ENCODE assay signal across 36 cellular contexts in genomic region chr14:25677111-25677510, GRCh38.
DNase-seq lines count a peak whose midpoint lies in the region; ATAC-seq, FAIRE-seq and TF ChIP-seq lines count a peak whose summit lies in the region.
"Had no signal": no experiment of that assay in that cellular context is flagged by ENCODE, and none has a peak within 500 bp of the region (broad histone marks: within the 10 kb centered on the region; RNA-seq: fewer than 3 reads in every experiment).

No MANE protein-coding gene starts in this region.

- no peak for FAIRE-seq in HepG2 (lab: Jason Lieb, UNC)
- FAIRE-seq: A204.1, A549, D721Med, G401.6 had no signal

- DNase-seq in HepG2 (ENCODE audit: low spot score), result no peak
- DNase-seq in right lobe of liver, result no peak
- peak; percentile 92 for DNase-seq in A673 (ENCODE audit: low spot score)
- DNase-seq in substantia nigra (lab: John Stamatoyannopoulos, UW), result no peak
- no peak for DNase-seq in naive thymus-derived CD8-positive, alpha-beta T cell
- DNase-seq: 8988T; ACHN; AML-193; BE2C; C1 segment of cervical spinal cord; Caco-2; Calu3; CD4-positive, alpha-beta memory T cell; CD4-positive, alpha-beta T cell; CD4-positive, CD25-positive, alpha-beta regulatory T cell; CD8-positive, alpha-beta memory T cell; CD8-positive, alpha-beta T cell; COR-L47; DMS 273 treated with DMSO at 0.1 percent for 48 hours; DMS153; DMS53; DMS79; DMS79 treated with DMSO at 0.1 percent for 48 hours; DND-41; EL had no signal

- H3K4me2 ChIP-seq in HepG2 (ENCODE audit: low read depth, low read length) (no peak overlapping the region), BLaER1 (peak overlapping the region; percentile 59)
- H3K4me2 ChIP-seq in BLaER1 treated with 17β-estradiol and CSF1 and Interleukin-3, amounts not matched to agents 10 nM and 100 nM, result peak overlapping the region in 9 of 11 experiments; percentile 8 to 51 (median 35); a peak in 13 of 22 replicates
- H3K4me2 ChIP-seq: A549 had no signal

- no peak overlapping the region for H2AFZ ChIP-seq in HepG2 (ENCODE audit: low read length)

- TF ChIP-seq EP300 in HepG2 (IDR thresholded peaks at IDR 0.05; ENCODE audit: low read depth in 2 of 2, low read length in 2 of 2) (no peak), HepG2 (CRISPR knock-in tag; IDR thresholded peaks at IDR 0.05; ENCODE audit: borderline replicate concordance) (no peak)

- H3K79me2 ChIP-seq in HepG2 (ENCODE audit: insufficient read depth, low read length), result no peaks in the 10 kb centered on the region

- H3K4me3 ChIP-seq in HepG2 (replicated peaks in 1 of 3; ENCODE audit: insufficient read depth in 1 of 3, low read depth in 2 of 3, low read length in 3 of 3) (no peak overlapping the region), right lobe of liver (no peak overlapping the region), A673 (ENCODE audit: low read depth, low read length, poor library complexity, severe bottlenecking) (no peak overlapping the region), BLaER1 (no peak overlapping the region)
- H3K4me3 ChIP-seq in BLaER1 treated with 17β-estradiol and CSF1 and Interleukin-3, amounts not matched to agents 10 nM and 100 nM, result no peak overlapping the region
- H3K4me3 ChIP-seq: A549 had no signal

- H3K36me3 Mint-ChIP-seq in naive thymus-derived CD8-positive, alpha-beta T cell, result peaks cover 0 to 11% (median 0%) of the 10 kb centered on the region in 3 donors
- H3K36me3 Mint-ChIP-seq: CD14-positive monocyte; CD4-positive, alpha-beta memory T cell; CD4-positive, CD25-positive, alpha-beta regulatory T cell; CD8-positive, alpha-beta memory T cell; CD8-positive, alpha-beta T cell had no signal

- no peaks in the 10 kb centered on the region for H3K4me1 Mint-ChIP-seq in naive thymus-derived CD8-positive, alpha-beta T cell
- H3K4me1 Mint-ChIP-seq: B cell; CD14-positive monocyte; CD4-positive, alpha-beta memory T cell; CD4-positive, CD25-positive, alpha-beta regulatory T cell; CD8-positive, alpha-beta memory T cell had no signal

- CTCF ChIA-PET in HepG2 (lab: Yijun Ruan, JAX; ENCODE audit: low intra/inter-chr PET ratio, low total read pairs) (no interaction called here), A673 (lab: Charles Lee) (no interaction called here)

- H3K36me3 ChIP-seq in HepG2 (replicated peaks in 1 of 2; ENCODE audit: control insufficient read depth in 1 of 2, insufficient read depth in 2 of 2, low read length in 2 of 2) (no peaks in the 10 kb centered on the region), right lobe of liver (no peaks in the 10 kb centered on the region), A673 (ENCODE audit: insufficient read depth, low read length, poor library complexity, severe bottlenecking) (no peaks in the 10 kb centered on the region), BLaER1 (no peaks in the 10 kb centered on the region)
- no peaks in the 10 kb centered on the region for H3K36me3 ChIP-seq in BLaER1 treated with 17β-estradiol and CSF1 and Interleukin-3, amounts not matched to agents 10 nM and 100 nM
- H3K36me3 ChIP-seq: BE2C had no signal

- no peak for TF ChIP-seq RAD21 in HepG2 (CRISPR knock-in tag; IDR thresholded peaks at IDR 0.05)

- intact Hi-C loops in HepG2 (cut with micrococcal nuclease; ENCODE audit: unreplicated experiment), result no loop called here
- intact Hi-C loops in right lobe of liver (cut with DNase I), result no loop called here
- intact Hi-C loops in A673 (cut with micrococcal nuclease; ENCODE audit: unreplicated experiment), result no loop called here

- in situ Hi-C loops in HepG2 (cut with HindIII; ENCODE audit: extremely low pct_ligation_motif_present, low pct_unique_long_range_greater_than_20kb), result no loop called here

- no peak for ATAC-seq in HepG2
- no peak for ATAC-seq in right lobe of liver
- ATAC-seq in GM19467 (IDR thresholded peaks at IDR 0.05; ENCODE audit: unreplicated experiment), result no peak
- no peak for ATAC-seq in naive thymus-derived CD8-positive, alpha-beta T cell
- ATAC-seq: A549; CD8-positive, alpha-beta T cell had no signal

- no peak for TF ChIP-seq POLR2A in HepG2 (IDR thresholded peaks at IDR 0.05; ENCODE audit: insufficient read depth in 1 of 2, low read depth in 2 of 2, low read length in 2 of 2)
- no peak for TF ChIP-seq POLR2A in right lobe of liver (IDR thresholded peaks at IDR 0.05)

- peaks cover 0 to 19% (median 8%) of the 10 kb centered on the region in 9 donors for H3K9me3 Mint-ChIP-seq in naive thymus-derived CD8-positive, alpha-beta T cell

- no peaks in the 10 kb centered on the region for H3K27me3 Mint-ChIP-seq in naive thymus-derived CD8-positive, alpha-beta T cell
- H3K27me3 Mint-ChIP-seq: B cell; CD4-positive, alpha-beta memory T cell; CD4-positive, alpha-beta T cell; CD4-positive, CD25-positive, alpha-beta regulatory T cell; CD8-positive, alpha-beta memory T cell had no signal

- H3K4me3 Mint-ChIP-seq in naive thymus-derived CD8-positive, alpha-beta T cell, result no peak overlapping the region
- H3K4me3 Mint-ChIP-seq: B cell; CD14-positive monocyte; CD4-positive, alpha-beta memory T cell; CD4-positive, alpha-beta T cell; CD4-positive, CD25-positive, alpha-beta regulatory T cell; CD8-positive, alpha-beta memory T cell; CD8-positive, alpha-beta T cell had no signal

- TF ChIP-seq CTCF in HepG2 (CRISPR knock-in tag; IDR thresholded peaks at IDR 0.05) (no peak), right lobe of liver (IDR thresholded peaks at IDR 0.05) (no peak), A673 (conservative IDR thresholded peaks at IDR 0.05; ENCODE audit: low read depth, low read length) (no peak)

- BruUV-seq in HepG2 (replicated peaks; lab: Mats Ljungman, UMichigan) (no TSS peak), A673 (replicated peaks; lab: Mats Ljungman, UMichigan) (no TSS peak)

- H3K27ac ChIP-seq in HepG2 (ENCODE audit: extremely low read length, insufficient read depth, low read length) (no peak overlapping the region), right lobe of liver (no peak overlapping the region), A673 (ENCODE audit: low read depth, low read length, poor library complexity, severe bottlenecking) (peak overlapping the region; percentile 74), BLaER1 (no peak overlapping the region), substantia nigra (ENCODE audit: low read depth, low read length, poor library complexity, severe bottlenecking) (no peak overlapping the region)
- no peak overlapping the region for H3K27ac ChIP-seq in BLaER1 treated with 17β-estradiol and CSF1 and Interleukin-3, amounts not matched to agents 10 nM and 100 nM
- H3K27ac ChIP-seq: 22Rv1, A549, C4-2B had no signal

- H3K27ac Mint-ChIP-seq in naive thymus-derived CD8-positive, alpha-beta T cell, result no peak overlapping the region
- H3K27ac Mint-ChIP-seq: B cell; CD14-positive monocyte; CD4-positive, alpha-beta memory T cell; CD4-positive, alpha-beta T cell; CD4-positive, CD25-positive, alpha-beta regulatory T cell; CD8-positive, alpha-beta memory T cell; CD8-positive, alpha-beta T cell had no signal

- POLR2A ChIA-PET in HepG2 (lab: Yijun Ruan, JAX), result no interaction called here
- POLR2A ChIA-PET in A673 (lab: Charles Lee; ENCODE audit: low non-redundant PET), result no interaction called here
- POLR2A ChIA-PET in naive thymus-derived CD8-positive, alpha-beta T cell (lab: Charles Lee), result no interaction called here

- no peaks in the 10 kb centered on the region for H3K27me3 ChIP-seq in HepG2 (ENCODE audit: control insufficient read depth in 1 of 2, insufficient read depth in 2 of 2, low read length in 2 of 2)
- H3K27me3 ChIP-seq in right lobe of liver, result no peaks in the 10 kb centered on the region
- no peaks in the 10 kb centered on the region for H3K27me3 ChIP-seq in A673 (replicated peaks; ENCODE audit: insufficient read depth, low read depth, low read length, poor library complexity)
- H3K27me3 ChIP-seq in BLaER1, result no peaks in the 10 kb centered on the region
- H3K27me3 ChIP-seq in BLaER1 treated with 17β-estradiol and CSF1 and Interleukin-3, amounts not matched to agents 10 nM and 100 nM, result no peaks in the 10 kb centered on the region
- H3K27me3 ChIP-seq: BE2C had no signal

- H3K9ac ChIP-seq in HepG2 (ENCODE audit: insufficient read depth, low read depth, low read length) (no peak overlapping the region), BLaER1 (no peak overlapping the region)
- no peak overlapping the region for H3K9ac ChIP-seq in BLaER1 treated with 17β-estradiol and CSF1 and Interleukin-3, amounts not matched to agents 10 nM and 100 nM

- WGBS in HepG2 (ENCODE audit: low lambda C conversion rate), result 44% methylated on average over 3 of the region's 3 CpGs
- WGBS in right lobe of liver (ENCODE audit: insufficient coverage, low coverage, low lambda C conversion rate, missing lambda C conversion rate), result 64% methylated on average over 3 of the region's 3 CpGs

- no peaks in the 10 kb centered on the region for H3K4me1 ChIP-seq in HepG2 (ENCODE audit: insufficient read depth, low read length)
- no peaks in the 10 kb centered on the region for H3K4me1 ChIP-seq in right lobe of liver
- peaks cover 20% of the 10 kb centered on the region for H3K4me1 ChIP-seq in A673 (ENCODE audit: insufficient read depth, low read length, poor library complexity, severe bottlenecking)
- peaks cover 16% of the 10 kb centered on the region for H3K4me1 ChIP-seq in BLaER1
- H3K4me1 ChIP-seq in BLaER1 treated with 17β-estradiol and CSF1 and Interleukin-3, amounts not matched to agents 10 nM and 100 nM, result peaks cover 0 to 16% (median 5%) of the 10 kb centered on the region in 10 experiments; a peak in 7 of 20 replicates
- H3K4me1 ChIP-seq: A549, BE2C, Caco-2 had no signal

- H4K20me1 ChIP-seq in HepG2 (ENCODE audit: insufficient read depth, low read length) (no peaks in the 10 kb centered on the region), BLaER1 (no peaks in the 10 kb centered on the region)
- no peaks in the 10 kb centered on the region for H4K20me1 ChIP-seq in BLaER1 treated with 17β-estradiol and CSF1 and Interleukin-3, amounts not matched to agents 10 nM and 100 nM

- peaks cover 95% of the 10 kb centered on the region for H3K9me3 ChIP-seq in HepG2 (ENCODE audit: low read length)
- H3K9me3 ChIP-seq in right lobe of liver, result no peaks in the 10 kb centered on the region
- H3K9me3 ChIP-seq in A673 (ENCODE audit: low read depth, low read length, poor library complexity, severe bottlenecking), result no peaks in the 10 kb centered on the region
- H3K9me3 ChIP-seq in BLaER1, result peaks cover 18% of the 10 kb centered on the region
- peaks cover 11 to 20% (median 17%) of the 10 kb centered on the region in 11 experiments; a peak in 18 of 22 replicates for H3K9me3 ChIP-seq in BLaER1 treated with 17β-estradiol and CSF1 and Interleukin-3, amounts not matched to agents 10 nM and 100 nM (replicated peaks in 1 of 11)
- H3K9me3 ChIP-seq: A549, BE2C, Caco-2 had no signal

TF ChIP-seq in HepG2, 621 proteins besides CTCF, POLR2A, EP300 and RAD21:
- TF ChIP-seq HDAC1 (CRISPR knock-in tag; IDR thresholded peaks at IDR 0.05) (no peak), JUNB (CRISPR knock-in tag; IDR thresholded peaks at IDR 0.05; ENCODE audit: borderline replicate concordance) (0 out of 2 replicates have a peak, but pooled peaks have one; percentile 22)
